1 cellular context compared by ENCODE assay signal in genomic region chr10:120776442-120776841, GRCh38.
TF ChIP-seq lines count a peak whose summit lies in the region.

No MANE protein-coding gene starts in this region.

TF ChIP-seq in H1, 55 proteins besides CTCF, POLR2A, EP300 and RAD21 (continued from another document):
- no peak for TF ChIP-seq SIN3A (conservative IDR thresholded peaks at IDR 0.05 in 1 of 2, IDR thresholded peaks at IDR 0.05 in 1 of 2; ENCODE audit: low read depth in 1 of 2, low read length in 2 of 2)
- TF ChIP-seq SP4 (IDR thresholded peaks at IDR 0.05; ENCODE audit: low read length), result no peak
- no peak for TF ChIP-seq CHD2 (IDR thresholded peaks at IDR 0.05; ENCODE audit: low read length)
